In genomic region chr2:223725986-223726970, GRCh38 we compare ENCODE assay signal across 12 cellular contexts.
A peak's percentile ranks its signal among the peaks of the same experiment; 100 is the strongest.
DNase-seq lines count a peak whose midpoint lies in the region; FAIRE-seq and TF ChIP-seq lines count a peak whose summit lies in the region.
"Had no signal": no experiment of that assay in that cellular context is flagged by ENCODE, and none has a peak within 500 bp of the region (broad histone marks: within the 10 kb centered on the region; RNA-seq: fewer than 3 reads in every experiment).

No MANE protein-coding gene starts in this region.

- no peak overlapping the region for H3K27ac Mint-ChIP-seq in activated CD4-positive, alpha-beta memory T cell treated with anti-CD3 and anti-CD28 coated beads, Interleukin-2, amount 10 ng/mL, durations not matched to agents 7 days and 5 days

- TSS peak; percentile 74 for BruUV-seq in endothelial cell of umbilical vein (replicated peaks; lab: Mats Ljungman, UMichigan)

- H3K27ac ChIP-seq in AG04450 (ENCODE audit: low read depth, low read length) (peak overlapping the region; percentile 62), RWPE1 (peak overlapping the region; percentile 72), endothelial cell of umbilical vein (ENCODE audit: insufficient read depth, low read depth, low read length) (peak overlapping the region; percentile 91), osteoblast (ENCODE audit: low read depth, low read length) (peak overlapping the region; percentile 92)

- no peak overlapping the region for H3K4me3 Mint-ChIP-seq in activated CD4-positive, alpha-beta memory T cell treated with anti-CD3 and anti-CD28 coated beads, Interleukin-2, amount 10 ng/mL, durations not matched to agents 7 days and 5 days

- POLR2A ChIA-PET in AG04450 (lab: Yijun Ruan, JAX) (no interaction called here), RWPE1 (lab: Yijun Ruan, JAX; ENCODE audit: low non-redundant PET) (interaction anchor here (0.6 kb wide), 1 partner anchor 52 kb away, joined by 6 read pairs; no protein-coding TSS in a partner anchor), endothelial cell of umbilical vein (lab: Charles Lee) (interaction anchor here (0.7 kb wide), 1 partner anchor 251 kb away, joined by 3 read pairs; no protein-coding TSS in a partner anchor)
- POLR2A ChIA-PET in activated CD4-positive, alpha-beta memory T cell treated with anti-CD3 and anti-CD28 coated beads, Interleukin-2, amount 10 ng/mL, durations not matched to agents 7 days and 5 days (lab: Charles Lee): no interaction called here

- intact Hi-C loops in endothelial cell of umbilical vein (cut with micrococcal nuclease): loop anchor here (1.0 to 10.0 kb wide), 10 partner anchors 27 to 416 kb away; partner anchors contain the start of gene MRPL44

- TF ChIP-seq POLR2A in endothelial cell of umbilical vein (IDR thresholded peaks at IDR 0.05; ENCODE audit: low read depth, low read length): no peak

- H3K36me3 Mint-ChIP-seq in activated CD4-positive, alpha-beta memory T cell treated with anti-CD3 and anti-CD28 coated beads, Interleukin-2, amount 10 ng/mL, durations not matched to agents 7 days and 5 days (ENCODE audit: low read depth): no peaks in the 10 kb centered on the region

- no peak for FAIRE-seq in endothelial cell of umbilical vein (lab: Jason Lieb, UNC)

- CTCF ChIA-PET in AG04450 (lab: Charles Lee): interaction anchor here (0.5 to 2.2 kb wide), 5 partner anchors 18 to 755 kb away, joined by 3 to 9 read pairs (median 4); no protein-coding TSS in a partner anchor
- CTCF ChIA-PET in RWPE1 (lab: Yijun Ruan, JAX): interaction anchor here (0.5 to 1.0 kb wide), 5 partner anchors 39 to 1398 kb away, joined by 3 to 6 read pairs (median 3); no protein-coding TSS in a partner anchor
- CTCF ChIA-PET in endothelial cell of umbilical vein (lab: Charles Lee): interaction anchor here (0.7 to 5.4 kb wide), 16 partner anchors 8 to 89 kb away, joined by 3 to 61 read pairs (median 4); no protein-coding TSS in a partner anchor
- CTCF ChIA-PET in activated CD4-positive, alpha-beta memory T cell treated with anti-CD3 and anti-CD28 coated beads, Interleukin-2, amount 10 ng/mL, durations not matched to agents 7 days and 5 days (lab: Charles Lee): interaction anchor here (1.6 to 3.1 kb wide), 2 partner anchors 35 to 72 kb away, joined by 7 to 9 read pairs; no protein-coding TSS in a partner anchor

- H3K4me1 Mint-ChIP-seq in activated CD4-positive, alpha-beta memory T cell treated with anti-CD3 and anti-CD28 coated beads, Interleukin-2, amount 10 ng/mL, durations not matched to agents 7 days and 5 days: no peaks in the 10 kb centered on the region

- H3K27me3 Mint-ChIP-seq in activated CD4-positive, alpha-beta memory T cell treated with anti-CD3 and anti-CD28 coated beads, Interleukin-2, amount 10 ng/mL, durations not matched to agents 7 days and 5 days: peaks cover 5% of the 10 kb centered on the region

- H3K27me3 ChIP-seq in AG04450 (ENCODE audit: control insufficient read depth, insufficient read depth, low read length) (no peaks in the 10 kb centered on the region), endothelial cell of umbilical vein (ENCODE audit: control insufficient read depth in 2 of 2, insufficient read depth in 2 of 2, low read length in 2 of 2) (no peaks in the 10 kb centered on the region), osteoblast (ENCODE audit: insufficient read depth, low read length) (no peaks in the 10 kb centered on the region)

- H4K20me1 ChIP-seq in endothelial cell of umbilical vein (replicated peaks; ENCODE audit: control insufficient read depth, extremely low read depth, insufficient read depth, low read length) (no peaks in the 10 kb centered on the region), osteoblast (ENCODE audit: insufficient read depth, low read length) (no peaks in the 10 kb centered on the region)

- H3K4me1 ChIP-seq in endothelial cell of umbilical vein (ENCODE audit: control insufficient read depth, extremely low read depth, insufficient read depth, low read length) (peaks cover 30% of the 10 kb centered on the region), osteoblast (ENCODE audit: insufficient read depth, low read length) (peaks cover 21% of the 10 kb centered on the region)

- H3K4me3 ChIP-seq in AG04450 (ENCODE audit: low read depth, low read length): no peak overlapping the region
- no peak overlapping the region for H3K4me3 ChIP-seq in endothelial cell of umbilical vein (replicated peaks in 1 of 3; ENCODE audit: insufficient read depth in 1 of 3, low read depth in 1 of 3, low read length in 3 of 3)
- H3K4me3 ChIP-seq in osteoblast (ENCODE audit: insufficient read depth, low read length): no peak overlapping the region
- H3K4me3 ChIP-seq: mucosa of descending colon had no signal

- dilution Hi-C loops in endothelial cell of umbilical vein (cut with MboI; ENCODE audit: extremely low pct_ligation_motif_present, low sequenced_read_pairs): no loop called here

- DNase-seq in AG04450 (ENCODE audit: low read depth, low spot score) (no peak), RWPE1 (ENCODE audit: low spot score) (no peak), endothelial cell of umbilical vein (ENCODE audit: low read depth, low spot score) (no peak), osteoblast (ENCODE audit: insufficient read length, low spot score, missing footprints) (no peak), LoVo (ENCODE audit: low spot score) (no peak), GM19238 (ENCODE audit: insufficient read length, low spot score) (no peak), AG08396 (ENCODE audit: low spot score) (no peak)
- DNase-seq in activated CD4-positive, alpha-beta memory T cell treated with anti-CD3 and anti-CD28 coated beads, Interleukin-2, amount 10 ng/mL, durations not matched to agents 7 days and 5 days: no peak
- DNase-seq: AML-193, cerebellar nuclear complex, GDM1 had no signal

- no peaks in the 10 kb centered on the region for H3K9me3 Mint-ChIP-seq in activated CD4-positive, alpha-beta memory T cell treated with anti-CD3 and anti-CD28 coated beads, Interleukin-2, amount 10 ng/mL, durations not matched to agents 7 days and 5 days

- no peaks in the 10 kb centered on the region for H3K9me1 ChIP-seq in endothelial cell of umbilical vein (replicated peaks; ENCODE audit: control insufficient read depth, extremely low read depth, insufficient read depth, low read length)

- H3K9me3 ChIP-seq in AG04450 (ENCODE audit: control insufficient read depth, insufficient read depth, low read length) (no peaks in the 10 kb centered on the region), endothelial cell of umbilical vein (replicated peaks; ENCODE audit: control insufficient read depth, insufficient read depth, low read length) (no peaks in the 10 kb centered on the region), osteoblast (ENCODE audit: low read depth, low read length) (no peaks in the 10 kb centered on the region)
- H3K9me3 ChIP-seq: mucosa of descending colon had no signal

- no peak for TF ChIP-seq CTCF in AG04450 (IDR thresholded peaks at IDR 0.05; ENCODE audit: low read depth, low read length)
- no peak for TF ChIP-seq CTCF in RWPE1 (conservative IDR thresholded peaks at IDR 0.05; ENCODE audit: low read depth)
- TF ChIP-seq CTCF in endothelial cell of umbilical vein (IDR thresholded peaks at IDR 0.05; ENCODE audit: extremely low read depth in 1 of 2, insufficient read depth in 1 of 2, low read depth in 1 of 2, low read length in 2 of 2): no peak
- no peak for TF ChIP-seq CTCF in osteoblast (IDR thresholded peaks at IDR 0.05; ENCODE audit: extremely low read depth, low read depth, low read length)

- H3K36me3 ChIP-seq in endothelial cell of umbilical vein (ENCODE audit: control insufficient read depth in 2 of 2, extremely low read depth in 1 of 2, insufficient read depth in 2 of 2, low read length in 2 of 2) (no peaks in the 10 kb centered on the region), osteoblast (ENCODE audit: insufficient read depth, low read length) (no peaks in the 10 kb centered on the region)

- H3K9ac ChIP-seq in endothelial cell of umbilical vein (replicated peaks; ENCODE audit: extremely low read depth, insufficient read depth, low read length): peak overlapping the region; percentile 38

- peak overlapping the region; percentile 39 for H2AFZ ChIP-seq in endothelial cell of umbilical vein (ENCODE audit: low read depth, low read length)
- peak overlapping the region; percentile 56 for H2AFZ ChIP-seq in osteoblast (ENCODE audit: low read length)

- no peaks in the 10 kb centered on the region for H3K79me2 ChIP-seq in endothelial cell of umbilical vein (ENCODE audit: control insufficient read depth, insufficient read depth, low read length)
- no peaks in the 10 kb centered on the region for H3K79me2 ChIP-seq in osteoblast (ENCODE audit: insufficient read depth, low read length)

- H3K4me2 ChIP-seq in endothelial cell of umbilical vein (ENCODE audit: insufficient read depth, low read length) (peak overlapping the region; percentile 53), osteoblast (ENCODE audit: insufficient read depth, low read length) (peak overlapping the region; percentile 52)

TF ChIP-seq in endothelial cell of umbilical vein, 7 proteins besides CTCF, POLR2A, EP300 and RAD21:
- TF ChIP-seq EZH2 (IDR thresholded peaks at IDR 0.05; ENCODE audit: borderline replicate concordance, low read depth, low read length, severe bottlenecking) (no peak), JUN (IDR thresholded peaks at IDR 0.05; ENCODE audit: borderline replicate concordance, insufficient read depth, insufficient read length, low read depth) (no peak), POLR2AphosphoS5 (IDR thresholded peaks at IDR 0.05; ENCODE audit: insufficient read depth, low read depth, low read length) (no peak)

Comparison
In these comparisons a context has a peak if more than half of its experiments do, and no peak if none do; other contexts are left out.
1. POLR2A ChIA-PET loops: an anchor here in RWPE1 (0.6 kb wide) and endothelial cell of umbilical vein (0.7 kb wide); none called in AG04450 and activated CD4-positive, alpha-beta memory T cell treated with anti-CD3 and anti-CD28 coated beads, Interleukin-2, amount 10 ng/mL, durations not matched to agents 7 days and 5 days.